Comparison of ENCODE assay signal across 1 cellular context in genomic region chr2:3604207-3604877, GRCh38.
TF ChIP-seq lines count a peak whose summit lies in the region.

No MANE protein-coding gene starts in this region.

TF ChIP-seq in SK-N-SH, 30 proteins besides CTCF, POLR2A, EP300 and RAD21 (continued from another document):
- TF ChIP-seq, protein P1, sequence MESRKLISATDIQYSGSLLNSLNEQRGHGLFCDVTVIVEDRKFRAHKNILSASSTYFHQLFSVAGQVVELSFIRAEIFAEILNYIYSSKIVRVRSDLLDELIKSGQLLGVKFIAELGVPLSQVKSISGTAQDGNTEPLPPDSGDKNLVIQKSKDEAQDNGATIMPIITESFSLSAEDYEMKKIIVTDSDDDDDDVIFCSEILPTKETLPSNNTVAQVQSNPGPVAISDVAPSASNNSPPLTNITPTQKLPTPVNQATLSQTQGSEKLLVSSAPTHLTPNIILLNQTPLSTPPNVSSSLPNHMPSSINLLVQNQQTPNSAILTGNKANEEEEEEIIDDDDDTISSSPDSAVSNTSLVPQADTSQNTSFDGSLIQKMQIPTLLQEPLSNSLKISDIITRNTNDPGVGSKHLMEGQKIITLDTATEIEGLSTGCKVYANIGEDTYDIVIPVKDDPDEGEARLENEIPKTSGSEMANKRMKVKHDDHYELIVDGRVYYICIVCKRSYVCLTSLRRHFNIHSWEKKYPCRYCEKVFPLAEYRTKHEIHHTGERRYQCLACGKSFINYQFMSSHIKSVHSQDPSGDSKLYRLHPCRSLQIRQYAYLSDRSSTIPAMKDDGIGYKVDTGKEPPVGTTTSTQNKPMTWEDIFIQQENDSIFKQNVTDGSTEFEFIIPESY (IDR thresholded peaks at IDR 0.05; ENCODE audit: borderline replicate concordance, low read depth): no peak
- no peak for TF ChIP-seq TAF1 (IDR thresholded peaks at IDR 0.05; ENCODE audit: borderline replicate concordance, low read depth, low read length)
- peak; percentile 85 for TF ChIP-seq RCOR1 (IDR thresholded peaks at IDR 0.05; ENCODE audit: low read length)
- TF ChIP-seq, protein P2, sequence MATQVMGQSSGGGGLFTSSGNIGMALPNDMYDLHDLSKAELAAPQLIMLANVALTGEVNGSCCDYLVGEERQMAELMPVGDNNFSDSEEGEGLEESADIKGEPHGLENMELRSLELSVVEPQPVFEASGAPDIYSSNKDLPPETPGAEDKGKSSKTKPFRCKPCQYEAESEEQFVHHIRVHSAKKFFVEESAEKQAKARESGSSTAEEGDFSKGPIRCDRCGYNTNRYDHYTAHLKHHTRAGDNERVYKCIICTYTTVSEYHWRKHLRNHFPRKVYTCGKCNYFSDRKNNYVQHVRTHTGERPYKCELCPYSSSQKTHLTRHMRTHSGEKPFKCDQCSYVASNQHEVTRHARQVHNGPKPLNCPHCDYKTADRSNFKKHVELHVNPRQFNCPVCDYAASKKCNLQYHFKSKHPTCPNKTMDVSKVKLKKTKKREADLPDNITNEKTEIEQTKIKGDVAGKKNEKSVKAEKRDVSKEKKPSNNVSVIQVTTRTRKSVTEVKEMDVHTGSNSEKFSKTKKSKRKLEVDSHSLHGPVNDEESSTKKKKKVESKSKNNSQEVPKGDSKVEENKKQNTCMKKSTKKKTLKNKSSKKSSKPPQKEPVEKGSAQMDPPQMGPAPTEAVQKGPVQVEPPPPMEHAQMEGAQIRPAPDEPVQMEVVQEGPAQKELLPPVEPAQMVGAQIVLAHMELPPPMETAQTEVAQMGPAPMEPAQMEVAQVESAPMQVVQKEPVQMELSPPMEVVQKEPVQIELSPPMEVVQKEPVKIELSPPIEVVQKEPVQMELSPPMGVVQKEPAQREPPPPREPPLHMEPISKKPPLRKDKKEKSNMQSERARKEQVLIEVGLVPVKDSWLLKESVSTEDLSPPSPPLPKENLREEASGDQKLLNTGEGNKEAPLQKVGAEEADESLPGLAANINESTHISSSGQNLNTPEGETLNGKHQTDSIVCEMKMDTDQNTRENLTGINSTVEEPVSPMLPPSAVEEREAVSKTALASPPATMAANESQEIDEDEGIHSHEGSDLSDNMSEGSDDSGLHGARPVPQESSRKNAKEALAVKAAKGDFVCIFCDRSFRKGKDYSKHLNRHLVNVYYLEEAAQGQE (IDR thresholded peaks at IDR 0.05; ENCODE audit: low read depth, low read length): no peak
- TF ChIP-seq NFIC (IDR thresholded peaks at IDR 0.05; ENCODE audit: borderline replicate concordance): no peak
- no peak for TF ChIP-seq YY1 (IDR thresholded peaks at IDR 0.05; ENCODE audit: low read depth)
- no peak for TF ChIP-seq JUND (IDR thresholded peaks at IDR 0.05)
- TF ChIP-seq MAX (IDR thresholded peaks at IDR 0.05; ENCODE audit: low read depth): no peak
- TF ChIP-seq IRF3 (IDR thresholded peaks at IDR 0.05; ENCODE audit: low read depth, low read length): no peak
- TF ChIP-seq MXI1 (IDR thresholded peaks at IDR 0.05; ENCODE audit: low read depth, low read length): peak; percentile 78; the same call in 1 of the 2 replicates
- TF ChIP-seq TCF12 (IDR thresholded peaks at IDR 0.05): peak; percentile 66
- TF ChIP-seq, protein P3, sequence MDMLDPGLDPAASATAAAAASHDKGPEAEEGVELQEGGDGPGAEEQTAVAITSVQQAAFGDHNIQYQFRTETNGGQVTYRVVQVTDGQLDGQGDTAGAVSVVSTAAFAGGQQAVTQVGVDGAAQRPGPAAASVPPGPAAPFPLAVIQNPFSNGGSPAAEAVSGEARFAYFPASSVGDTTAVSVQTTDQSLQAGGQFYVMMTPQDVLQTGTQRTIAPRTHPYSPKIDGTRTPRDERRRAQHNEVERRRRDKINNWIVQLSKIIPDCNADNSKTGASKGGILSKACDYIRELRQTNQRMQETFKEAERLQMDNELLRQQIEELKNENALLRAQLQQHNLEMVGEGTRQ (IDR thresholded peaks at IDR 0.05; ENCODE audit: borderline replicate concordance, low read depth, low read length): peak; percentile 31; the same call in 1 of the 2 replicates
- TF ChIP-seq GABPA (IDR thresholded peaks at IDR 0.05; ENCODE audit: low read depth): no peak
- no peak for TF ChIP-seq FOSL2 (IDR thresholded peaks at IDR 0.05; ENCODE audit: borderline replicate concordance, low read depth)
- no peak; the same call in 1 of the 2 replicates for TF ChIP-seq POLR2AphosphoS5 (IDR thresholded peaks at IDR 0.05; ENCODE audit: low read depth, low read length)
- TF ChIP-seq TEAD4 (IDR thresholded peaks at IDR 0.05; ENCODE audit: borderline replicate concordance, insufficient read depth): no peak
- peak; percentile 30; the same call in 1 of the 2 replicates for TF ChIP-seq SMC3 (IDR thresholded peaks at IDR 0.05; ENCODE audit: low read depth, low read length)
- no peak for TF ChIP-seq ELF1 (IDR thresholded peaks at IDR 0.05)
- TF ChIP-seq RXRA (IDR thresholded peaks at IDR 0.05; ENCODE audit: borderline replicate concordance, low read depth): no peak
- no peak for TF ChIP-seq EZH2phosphoT487 (IDR thresholded peaks at IDR 0.05; ENCODE audit: borderline replicate concordance, low read depth)
- TF ChIP-seq SIN3A (IDR thresholded peaks at IDR 0.05; ENCODE audit: borderline replicate concordance, low read depth, low read length): no peak
TF ChIP-seq in SK-N-SH: peak in this region for 9.
